In the genomic region with DNA sequence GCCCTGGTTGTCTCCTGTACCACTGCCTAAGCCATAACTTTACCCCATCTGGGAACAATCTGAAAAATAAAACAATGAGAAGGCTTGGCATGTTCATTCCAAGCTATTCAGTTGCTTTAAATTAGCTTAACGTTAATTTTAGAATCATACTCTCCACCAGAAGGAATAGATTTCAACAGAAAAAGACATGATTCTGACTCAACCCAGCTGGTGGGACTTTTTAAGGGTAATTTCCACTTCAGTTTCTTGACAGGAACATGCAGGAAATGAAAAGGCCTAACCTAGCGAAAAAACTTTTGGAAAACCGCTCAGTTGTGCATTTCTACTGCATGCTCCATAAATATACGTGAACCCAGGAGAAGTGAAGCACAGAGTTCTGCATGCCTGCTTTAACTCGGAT, we compare ENCODE assay signal across 15 cellular contexts. TPM values are rescaled to one million over a fixed set of nuclear protein-coding genes. Genes with fewer than 3 reads are reported as not detected.
DNase-seq lines count a peak whose midpoint lies in the region; ATAC-seq, FAIRE-seq and TF ChIP-seq lines count a peak whose summit lies in the region.
"Had no signal": no experiment of that assay in that cellular context is flagged by ENCODE, and none has a peak within 500 bp of the region (broad histone marks: within the 10 kb centered on the region; RNA-seq: fewer than 3 reads in every experiment).

No MANE protein-coding gene starts in this region.

- TF ChIP-seq POLR2A in GM12892 (IDR thresholded peaks at IDR 0.05; ENCODE audit: low read depth, low read length) (no peak), tibial nerve (IDR thresholded peaks at IDR 0.05) (no peak), lower leg skin (IDR thresholded peaks at IDR 0.05) (no peak)

- WGBS in tibial nerve, 2 donors: 76 to 77% methylated on average over 5 of the region's 5 CpGs
- 60 to 66% methylated on average over 5 of the region's 5 CpGs for WGBS in lower leg skin, 2 donors

- peaks cover 0 to 50% (median 10%) of the 10 kb centered on the region in 4 donors for H3K4me1 ChIP-seq in tibial nerve

- CTCF ChIA-PET in activated CD4-positive, alpha-beta T cell treated with anti-CD3 and anti-CD28 coated beads for 36 hours (lab: Charles Lee): interaction anchor here (2.4 to 5.2 kb wide), 2 partner anchors 39 to 62 kb away, joined by 6 to 30 read pairs; a partner anchor contains a TSS

- DNase-seq in activated CD4-positive, alpha-beta T cell treated with anti-CD3 and anti-CD28 coated beads for 36 hours: no peak
- no peak for DNase-seq in activated CD4-positive, alpha-beta T cell treated with anti-CD3 and anti-CD28 coated beads, Interleukin-2, amount 50 U/mL, for 48 hours
- no peak for DNase-seq in GM12892 (ENCODE audit: insufficient read length)
- no peak for DNase-seq in tibial nerve (ENCODE audit: low spot score in 2 of 2)
- no peak for DNase-seq in lower leg skin (ENCODE audit: low spot score in 2 of 2)
- DNase-seq: erythroblast, H7, NCI-H1417, NCI-H345, SHP77 treated with DMSO at 0.1 percent for 48 hours, trophoblast cell had no signal

- TF ChIP-seq CTCF in brain (conservative IDR thresholded peaks at IDR 0.05) (no peak), tibial nerve (IDR thresholded peaks at IDR 0.05) (no peak), lower leg skin (IDR thresholded peaks at IDR 0.05) (no peak)

- TF ChIP-seq EP300 in tibial nerve (IDR thresholded peaks at IDR 0.05): no peak

- H3K27ac ChIP-seq in skin epidermis (peak overlapping the region in 11 of 21 experiments; percentile 0 to 76 (median 42)), tibial nerve (no peak overlapping the region)

- POLR2A ChIA-PET in activated CD4-positive, alpha-beta T cell treated with anti-CD3 and anti-CD28 coated beads for 36 hours (lab: Charles Lee): no interaction called here

- ATAC-seq in activated CD4-positive, alpha-beta T cell treated with anti-CD3 and anti-CD28 coated beads for 36 hours: no peak
- no peak for ATAC-seq in HG03442 (IDR thresholded peaks at IDR 0.05; ENCODE audit: unreplicated experiment)

- no peaks in the 10 kb centered on the region for H3K9me3 ChIP-seq in tibial nerve

- peak overlapping the region; percentile 47 for H3K4me3 Mint-ChIP-seq in activated CD4-positive, alpha-beta T cell treated with anti-CD3 and anti-CD28 coated beads for 36 hours
- peak overlapping the region in 1 of 5 experiments; percentile 56 for H3K4me3 Mint-ChIP-seq in brain

- peak overlapping the region; percentile 90 for H3K27ac Mint-ChIP-seq in activated CD4-positive, alpha-beta T cell treated with anti-CD3 and anti-CD28 coated beads for 36 hours
- peak overlapping the region in 4 of 5 experiments; percentile 49 to 92 (median 70) for H3K27ac Mint-ChIP-seq in brain

- intact Hi-C loops in activated CD4-positive, alpha-beta T cell treated with anti-CD3 and anti-CD28 coated beads for 36 hours (cut with DNase I, micrococcal nuclease): loop anchor here in 1 of 2 experiments (5.0 kb wide), 1 partner anchor 38 kb away; a partner anchor contains a TSS
- intact Hi-C loops in lower leg skin (cut with DNase I; ENCODE audit: low total_unique reads): no loop called here

- peak; percentile 62 for FAIRE-seq in GM12892 (lab: Jason Lieb, UNC)
- FAIRE-seq: colon had no signal

- peaks cover 86% of the 10 kb centered on the region for H3K4me1 Mint-ChIP-seq in activated CD4-positive, alpha-beta T cell treated with anti-CD3 and anti-CD28 coated beads for 36 hours
- H3K4me1 Mint-ChIP-seq in brain: peaks cover 28% of the 10 kb centered on the region

- H3K4me3 ChIP-seq in skin epidermis: no peak overlapping the region
- no peak overlapping the region for H3K4me3 ChIP-seq in tibial nerve
- no peak overlapping the region for H3K4me3 ChIP-seq in lower leg skin (ENCODE audit: low read depth, poor library complexity, severe bottlenecking)

- H3K27me3 Mint-ChIP-seq in activated CD4-positive, alpha-beta T cell treated with anti-CD3 and anti-CD28 coated beads for 36 hours: no peaks in the 10 kb centered on the region
- peaks cover 3% of the 10 kb centered on the region for H3K27me3 Mint-ChIP-seq in brain

- H3K36me3 ChIP-seq in tibial nerve: peaks cover 2 to 87% (median 35%) of the 10 kb centered on the region in 3 donors

- peaks cover 83% of the 10 kb centered on the region for H3K36me3 Mint-ChIP-seq in activated CD4-positive, alpha-beta T cell treated with anti-CD3 and anti-CD28 coated beads for 36 hours (ENCODE audit: low read depth)
- peaks cover 82% of the 10 kb centered on the region for H3K36me3 Mint-ChIP-seq in brain

- H3K9me3 Mint-ChIP-seq in activated CD4-positive, alpha-beta T cell treated with anti-CD3 and anti-CD28 coated beads for 36 hours (ENCODE audit: low read depth): no peaks in the 10 kb centered on the region
- no peaks in the 10 kb centered on the region for H3K9me3 Mint-ChIP-seq in brain

- H3K27me3 ChIP-seq in tibial nerve: no peaks in the 10 kb centered on the region

RNA-seq across cellular contexts. Expression of a gene that starts 7.9 kb away (rescaled TPM):
- 100 to 1,000 TPM; 254 to 499 TPM for total RNA-seq in activated CD4-positive, alpha-beta T cell treated with anti-CD3 and anti-CD28 coated beads for 36 hours
- 55.5 TPM for polyA plus RNA-seq in GM12892 (2012; ENCODE audit: missing spikeins)
- 205 TPM for polyA plus RNA-seq in brain (ENCODE audit: insufficient read depth, low read depth, low replicate concordance)
- total RNA-seq in tibial nerve: 10 to 100 TPM; 76.2 to 98.1 (median 91.7) TPM
- total RNA-seq in lower leg skin: 100 to 1,000 TPM in 2 of 4 donors, 10 to 100 TPM in 2; 72.4 to 169 (median 114) TPM

RNA-seq across cellular contexts. Expression of a gene that starts 8.0 kb away (rescaled TPM):
- 1 to 10 TPM; 2.4 to 3.7 TPM for total RNA-seq in activated CD4-positive, alpha-beta T cell treated with anti-CD3 and anti-CD28 coated beads for 36 hours
- 0.76 TPM for polyA plus RNA-seq in GM12892 (2012; ENCODE audit: missing spikeins)
- 5.1 TPM for polyA plus RNA-seq in brain (ENCODE audit: insufficient read depth, low read depth, low replicate concordance)
- total RNA-seq in tibial nerve: 10 to 100 TPM in 1 of 4 donors, 1 to 10 TPM in 3; 1.0 to 10.5 (median 5.2) TPM
- 1 to 10 TPM in 3 of 4 donors, under 1 TPM in 1; 0.17 to 4.5 (median 2.7) TPM for total RNA-seq in lower leg skin

RNA-seq across cellular contexts. Expression of a gene that starts 22.1 kb away (rescaled TPM):
- total RNA-seq in activated CD4-positive, alpha-beta T cell treated with anti-CD3 and anti-CD28 coated beads for 36 hours: 10 to 100 TPM; 20.1 to 21.6 TPM
- polyA plus RNA-seq in GM12892 (2012; ENCODE audit: missing spikeins): 11.7 TPM
- 13.6 TPM for polyA plus RNA-seq in brain (ENCODE audit: insufficient read depth, low read depth, low replicate concordance)
- total RNA-seq in tibial nerve (10 to 100 TPM; 46.8 to 63.9 (median 52.1) TPM), lower leg skin (10 to 100 TPM; 64.8 to 80.1 (median 74.2) TPM)

RNA-seq across cellular contexts. Expression of a gene that starts 38.4 kb away (rescaled TPM):
- total RNA-seq in activated CD4-positive, alpha-beta T cell treated with anti-CD3 and anti-CD28 coated beads for 36 hours: 1 to 10 TPM; 4.3 to 7.4 TPM
- polyA plus RNA-seq in GM12892 (2012; ENCODE audit: missing spikeins): 5.6 TPM
- 8.0 TPM for polyA plus RNA-seq in brain (ENCODE audit: insufficient read depth, low read depth, low replicate concordance)
- total RNA-seq in tibial nerve: 10 to 100 TPM; 19.9 to 42.4 (median 25.2) TPM
- 1 to 10 TPM; 6.9 to 7.8 (median 7.3) TPM for total RNA-seq in lower leg skin

RNA-seq across cellular contexts. Expression of a gene that starts 48.0 kb away (rescaled TPM):
- 10 to 100 TPM; 13.8 to 18.2 TPM for total RNA-seq in activated CD4-positive, alpha-beta T cell treated with anti-CD3 and anti-CD28 coated beads for 36 hours
- polyA plus RNA-seq in GM12892 (2012; ENCODE audit: missing spikeins): 2.9 TPM
- 25.3 TPM for polyA plus RNA-seq in brain (ENCODE audit: insufficient read depth, low read depth, low replicate concordance)
- total RNA-seq in tibial nerve: 10 to 100 TPM; 10.0 to 29.1 (median 12.4) TPM
- 10 to 100 TPM in 2 of 4 donors, 1 to 10 TPM in 2; 3.6 to 18.8 (median 13.3) TPM for total RNA-seq in lower leg skin

Comparison
In these comparisons a context has a peak if more than half of its experiments do, and no peak if none do; other contexts are left out.
1. H3K27ac ChIP-seq: peak in skin epidermis (11 of 21); none in tibial nerve (0 of 4).